ENCODE assay signal across 14 cellular contexts in genomic region chr4:184811484-184812180, GRCh38. TPM values are rescaled to one million over a fixed set of nuclear protein-coding genes. Genes with fewer than 3 reads are reported as not detected.
DNase-seq lines count a peak whose midpoint lies in the region; ATAC-seq, FAIRE-seq and TF ChIP-seq lines count a peak whose summit lies in the region.
"Had no signal": no experiment of that assay in that cellular context is flagged by ENCODE, and none has a peak within 500 bp of the region (broad histone marks: within the 10 kb centered on the region; RNA-seq: fewer than 3 reads in every experiment).

No MANE protein-coding gene starts in this region.

- H3K36me3 ChIP-seq in breast epithelium (no peaks in the 10 kb centered on the region), lung (ENCODE audit: control insufficient read depth in 2 of 2, insufficient read depth in 2 of 2, low read length in 2 of 2) (no peaks in the 10 kb centered on the region), uterus (no peaks in the 10 kb centered on the region)

- no peak for FAIRE-seq in GM12891 (lab: Jason Lieb, UNC)

- CTCF ChIA-PET in MCF 10A (lab: Yijun Ruan, JAX), result interaction anchor here (0.6 to 1.9 kb wide), 3 partner anchors 10 to 229 kb away, joined by 4 to 7 read pairs (median 6); no protein-coding TSS in a partner anchor

- TF ChIP-seq CTCF in MCF 10A (IDR thresholded peaks at IDR 0.05; ENCODE audit: unreplicated experiment) (no peak), breast epithelium (IDR thresholded peaks at IDR 0.05) (no peak), lung (IDR thresholded peaks at IDR 0.05; ENCODE audit: control extremely low read depth, extremely low read depth) (no peak), uterus (IDR thresholded peaks at IDR 0.05) (no peak)

- BruUV-seq in MCF 10A (replicated peaks; lab: Mats Ljungman, UMichigan), result no TSS peak

- ATAC-seq in lung (ENCODE audit: insufficient read depth, low FRiP score) (no peak), HG03521 (IDR thresholded peaks at IDR 0.05; ENCODE audit: unreplicated experiment) (no peak), HG02885 (IDR thresholded peaks at IDR 0.05; ENCODE audit: poor library complexity, unreplicated experiment) (no peak)

- H3K4me3 Mint-ChIP-seq in MCF 10A (ENCODE audit: unreplicated experiment), result peak overlapping the region; percentile 87
- H3K4me3 Mint-ChIP-seq: activated B cell treated with CpG ODN at 0.5 μM for 24 hours had no signal

- peak overlapping the region; percentile 95 for H3K27ac Mint-ChIP-seq in MCF 10A (ENCODE audit: low read depth, unreplicated experiment)
- H3K27ac Mint-ChIP-seq: activated B cell treated with CpG ODN at 0.5 μM for 24 hours had no signal

- H3K4me3 ChIP-seq in breast epithelium (no peak overlapping the region), lung (no peak overlapping the region), uterus (no peak overlapping the region)

- peaks cover 34% of the 10 kb centered on the region for H3K36me3 Mint-ChIP-seq in MCF 10A (ENCODE audit: insufficient read depth, unreplicated experiment)

- peak overlapping the region in 1 of 2 donors; percentile 90 for H3K27ac ChIP-seq in breast epithelium
- H3K27ac ChIP-seq in lung (ENCODE audit: low read depth in 1 of 2, low read length in 1 of 2), result peak overlapping the region; percentile 26 to 98
- H3K27ac ChIP-seq in uterus, result peak overlapping the region in 1 of 2 donors; percentile 68

- H3K27me3 ChIP-seq in breast epithelium (no peaks in the 10 kb centered on the region), lung (ENCODE audit: control insufficient read depth, insufficient read depth) (no peaks in the 10 kb centered on the region), uterus (no peaks in the 10 kb centered on the region)

- 36 to 72% methylated on average over 8 of the region's 8 CpGs for whole genome bisulfite sequencing in lung, 2 donors

- H3K9me3 Mint-ChIP-seq in MCF 10A (ENCODE audit: unreplicated experiment), result no peaks in the 10 kb centered on the region
- H3K9me3 Mint-ChIP-seq: activated B cell treated with CpG ODN at 0.5 μM for 24 hours had no signal

- DNase-seq in MCF 10A (ENCODE audit: unreplicated experiment) (peak; percentile 63), breast epithelium (ENCODE audit: low spot score in 2 of 2) (no peak), amniotic epithelial cell (ENCODE audit: low read depth) (peak; percentile 89), lung (ENCODE audit: low spot score) (no peak), uterus (peak; percentile 43 to 52), GM12891 (ENCODE audit: insufficient read length, low spot score) (no peak)
- DNase-seq: 8988T, activated B cell treated with CpG ODN at 0.5 μM for 24 hours, activated gamma-delta T cell treated with Interleukin-2 at 50 U/mL for 16 hours, midbrain, NCI-H1105, occipital lobe had no signal

- H3K4me1 ChIP-seq in breast epithelium (peaks cover 7 to 13% of the 10 kb centered on the region in 2 donors), lung (ENCODE audit: control insufficient read depth in 2 of 2, insufficient read depth in 2 of 2, low read length in 2 of 2) (peaks cover 18 to 32% of the 10 kb centered on the region in 2 donors), uterus (no peaks in the 10 kb centered on the region)

- intact Hi-C loops in MCF 10A (cut with micrococcal nuclease), result loop anchor here (2.0 to 10.0 kb wide), 3 partner anchors 79 to 167 kb away; partner anchors contain the start of genes CASP3 and PRIMPOL
- intact Hi-C loops in breast epithelium (cut with DNase I; ENCODE audit: low total_unique reads), result loop anchor here (10.0 kb wide), 1 partner anchor 67 kb away; no protein-coding TSS in a partner anchor
- intact Hi-C loops in uterus (cut with DNase I; ENCODE audit: low total_unique reads), result no loop called here

- H3K4me1 Mint-ChIP-seq in MCF 10A (ENCODE audit: insufficient read depth, unreplicated experiment), result peaks cover 69% of the 10 kb centered on the region

- no peaks in the 10 kb centered on the region for H3K27me3 Mint-ChIP-seq in MCF 10A (ENCODE audit: insufficient read depth, unreplicated experiment)
- H3K27me3 Mint-ChIP-seq: activated B cell treated with CpG ODN at 0.5 μM for 24 hours had no signal

- POLR2A ChIA-PET in MCF 10A (lab: Yijun Ruan, JAX), result no interaction called here

- no peaks in the 10 kb centered on the region for H3K9me3 ChIP-seq in breast epithelium
- no peaks in the 10 kb centered on the region for H3K9me3 ChIP-seq in lung (ENCODE audit: control insufficient read depth in 2 of 2, insufficient read depth in 1 of 2, low read length in 1 of 2)
- no peaks in the 10 kb centered on the region for H3K9me3 ChIP-seq in uterus

- TF ChIP-seq POLR2A in breast epithelium (IDR thresholded peaks at IDR 0.05) (no peak), uterus (IDR thresholded peaks at IDR 0.05) (no peak), GM12891 (IDR thresholded peaks at IDR 0.05; ENCODE audit: low read depth, low read length) (no peak)

TF ChIP-seq in GM12891, 5 proteins besides CTCF, POLR2A, EP300 and RAD21:
- TF ChIP-seq PAX5 (IDR thresholded peaks at IDR 0.05; ENCODE audit: insufficient read depth, low read length, severe bottlenecking) (no peak), POLR2AphosphoS5 (IDR thresholded peaks at IDR 0.05; ENCODE audit: low read depth, low read length) (no peak), TAF1 (IDR thresholded peaks at IDR 0.05; ENCODE audit: low read depth, low read length) (no peak), POU2F2 (IDR thresholded peaks at IDR 0.05; ENCODE audit: low read depth, low read length) (no peak), SPI1 (IDR thresholded peaks at IDR 0.05; ENCODE audit: low read depth, low read length) (no peak)

RNA-seq across cellular contexts. Expression of gene ACSL1, which starts 14.1 kb away (rescaled TPM):
- total RNA-seq in MCF 10A (2022) (99.5 and 105 TPM in 2 replicates), breast epithelium (100 to 1,000 TPM; 167 to 797 (median 254) TPM), lung (100 to 1,000 TPM in 1 of 2 donors, 10 to 100 TPM in 1; 89.5 to 242 TPM), uterus (10 to 100 TPM; 27.3 to 98.4 (median 70.1) TPM)
- polyA plus RNA-seq in lung, result 100 to 1,000 TPM; 134 to 731 TPM
- polyA plus RNA-seq in GM12891 (2012; ENCODE audit: low read depth, missing spikeins), result 25.2 TPM

Comparison
In these comparisons a context has a peak if more than half of its experiments do, and no peak if none do; other contexts are left out.
1. DNase-seq: peak in MCF 10A (single experiment), amniotic epithelial cell (single experiment) and uterus (2 of 2); none in breast epithelium (0 of 2), lung (single experiment) and GM12891 (single experiment).